In genomic region chr3:50267280-50267913, GRCh38 we compare ENCODE assay signal across 9 cellular contexts. TPM values are rescaled to one million over a fixed set of nuclear protein-coding genes. Genes with fewer than 3 reads are reported as not detected.
DNase-seq lines count a peak whose midpoint lies in the region; TF ChIP-seq lines count a peak whose summit lies in the region.
"Had no signal": no experiment of that assay in that cellular context is flagged by ENCODE, and none has a peak within 500 bp of the region (broad histone marks: within the 10 kb centered on the region; RNA-seq: fewer than 3 reads in every experiment).

No MANE protein-coding gene starts in this region.

- H3K4me2 ChIP-seq in Karpas-422 (ENCODE audit: low read depth, low read length, poor library complexity, severe bottlenecking), result no peak overlapping the region

- no peak overlapping the region for H2AFZ ChIP-seq in Karpas-422 (ENCODE audit: low read length)

- H3K9ac ChIP-seq in Karpas-422 (ENCODE audit: low read length), result no peak overlapping the region

- H3K79me2 ChIP-seq in Karpas-422 (ENCODE audit: low read length), result no peaks in the 10 kb centered on the region

- DNase-seq in amygdala (lab: John Stamatoyannopoulos, UW), result peak in 43 of 56 donors; percentile 21 to 82 (median 61)
- DNase-seq in hippocampal formation (lab: John Stamatoyannopoulos, UW), result peak; percentile 35 to 74
- DNase-seq in retina, result peak; percentile 59
- no peak for DNase-seq in cortex of kidney (lab: John Stamatoyannopoulos, UW)
- DNase-seq in DMS153 (lab: John Stamatoyannopoulos, UW), result no peak
- DNase-seq in NK-92 treated with Interleukin-12 subunit alpha and Interleukin-12 subunit beta, amount 100 ng/mL, for 24 hours (lab: John Stamatoyannopoulos, UW), result no peak
- DNase-seq in Karpas-422, result no peak
- DNase-seq: activated naive CD4-positive, alpha-beta T cell treated with Interleukin-2 at 50 U/mL for 16 hours had no signal

- H3K27ac ChIP-seq in C4-2B (peak overlapping the region; percentile 18), Karpas-422 (ENCODE audit: low read length) (no peak overlapping the region)

- H3K36me3 ChIP-seq in Karpas-422 (ENCODE audit: insufficient read depth, low read length), result no peaks in the 10 kb centered on the region

- H3K9me2 ChIP-seq in Karpas-422 (replicated peaks; ENCODE audit: insufficient read depth, low read length), result no peaks in the 10 kb centered on the region

- H3K4me1 ChIP-seq in Karpas-422 (ENCODE audit: low read length), result no peaks in the 10 kb centered on the region

- H3K9me3 ChIP-seq in Karpas-422 (ENCODE audit: low read length), result no peaks in the 10 kb centered on the region

- H3K4me3 ChIP-seq in Karpas-422 (ENCODE audit: low read length), result no peak overlapping the region

- no peaks in the 10 kb centered on the region for H3K27me3 ChIP-seq in Karpas-422 (ENCODE audit: low read length)

- no peak for TF ChIP-seq CTCF in C4-2B (conservative IDR thresholded peaks at IDR 0.05)

- no peaks in the 10 kb centered on the region for H4K20me1 ChIP-seq in Karpas-422 (ENCODE audit: insufficient read depth, low read depth, low read length)

RNA-seq across cellular contexts. Expression of gene SEMA3B, which starts 1.6 kb away (rescaled TPM):
- 0.15 and 0.29 TPM in 2 replicates for total RNA-seq in Karpas-422 (2014; rRNA removed; shearing (Covaris generic); ENCODE audit: low replicate concordance)

RNA-seq across cellular contexts. Expression of gene LSMEM2, which starts 11.5 kb away (rescaled TPM):
- total RNA-seq in Karpas-422 (2014; rRNA removed; shearing (Covaris generic); ENCODE audit: low replicate concordance), result 0.14 TPM in 1 of 2 replicates, not detected in the other

RNA-seq across cellular contexts. Expression of gene IFRD2, which starts 24.8 kb away (rescaled TPM):
- 75.2 and 82.1 TPM in 2 replicates for total RNA-seq in Karpas-422 (2014; rRNA removed; shearing (Covaris generic); ENCODE audit: low replicate concordance)

RNA-seq across cellular contexts. Expression of gene GNAI2, which starts 31.4 kb away (rescaled TPM):
- total RNA-seq in Karpas-422 (2014; rRNA removed; shearing (Covaris generic); ENCODE audit: low replicate concordance), result 151 and 174 TPM in 2 replicates

RNA-seq across cellular contexts. Expression of gene HYAL3, which starts 31.8 kb away (rescaled TPM):
- 9.3 and 17.2 TPM in 2 replicates for total RNA-seq in Karpas-422 (2014; rRNA removed; shearing (Covaris generic); ENCODE audit: low replicate concordance)

Comparison
In these comparisons a context has a peak if more than half of its experiments do, and no peak if none do; other contexts are left out.
1. DNase-seq: peak in amygdala (43 of 56), hippocampal formation (2 of 2) and retina (single experiment); none in cortex of kidney (single experiment), DMS153 (single experiment), NK-92 treated with Interleukin-12 subunit alpha and Interleukin-12 subunit beta, amount 100 ng/mL, for 24 hours (single experiment) and Karpas-422 (single experiment).